ENCODE assay signal across 1 cellular context in the genomic region with DNA sequence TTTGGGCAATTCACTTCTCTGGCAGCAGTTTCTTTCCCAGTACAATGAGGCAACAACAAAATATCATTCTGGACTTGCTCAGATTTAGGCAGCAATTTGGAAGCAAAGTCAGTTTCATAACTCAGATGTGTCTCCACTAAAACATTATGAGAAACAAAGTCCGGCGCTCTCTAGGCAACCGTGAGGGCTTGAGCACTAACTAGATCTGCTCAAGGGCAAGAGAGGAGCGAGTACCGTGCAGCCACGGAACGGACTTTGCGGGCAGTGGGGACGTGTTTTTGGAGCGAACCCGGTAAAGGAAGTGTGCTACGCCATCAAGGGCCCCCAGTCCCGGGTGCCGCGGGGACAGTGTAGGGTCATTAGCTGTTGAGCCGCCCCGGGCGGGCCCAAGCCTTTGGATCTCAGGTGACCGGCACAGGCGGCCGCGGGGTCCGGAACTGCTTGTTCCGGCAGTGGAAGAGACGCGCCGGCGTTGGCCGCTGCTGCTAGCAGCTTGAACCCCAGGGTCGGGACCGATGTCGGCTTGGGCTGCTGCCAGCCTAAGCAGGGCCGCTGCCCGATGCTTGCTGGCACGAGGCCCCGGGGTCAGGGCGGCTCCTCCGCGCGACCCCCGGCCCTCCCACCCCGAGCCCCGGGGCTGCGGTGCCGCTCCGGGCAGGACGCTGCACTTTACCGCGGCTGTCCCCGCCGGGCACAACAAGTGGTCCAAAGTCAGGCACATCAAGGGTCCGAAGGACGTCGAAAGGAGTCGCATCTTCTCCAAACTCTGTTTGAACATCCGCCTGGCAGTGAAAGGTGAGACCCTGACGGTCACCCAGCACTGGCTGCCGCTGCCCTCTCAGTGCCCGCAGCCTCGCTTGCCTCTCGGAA.
TF ChIP-seq lines count a peak whose summit lies in the region.

A gene (plus strand): TSS at position 327 of the 870 bp plus-strand sequence. CDS start 189 bp downstream, at position 516.

TF ChIP-seq in H1, 55 proteins besides CTCF, POLR2A, EP300 and RAD21 (continued from another document):
- peak; percentile 77 for TF ChIP-seq GTF2F1 (IDR thresholded peaks at IDR 0.05; ENCODE audit: borderline replicate concordance, low read depth, low read length)
- no peak for TF ChIP-seq BACH1 (IDR thresholded peaks at IDR 0.05; ENCODE audit: low read length)
